ENCODE assay signal across 8 cellular contexts in the genomic region with DNA sequence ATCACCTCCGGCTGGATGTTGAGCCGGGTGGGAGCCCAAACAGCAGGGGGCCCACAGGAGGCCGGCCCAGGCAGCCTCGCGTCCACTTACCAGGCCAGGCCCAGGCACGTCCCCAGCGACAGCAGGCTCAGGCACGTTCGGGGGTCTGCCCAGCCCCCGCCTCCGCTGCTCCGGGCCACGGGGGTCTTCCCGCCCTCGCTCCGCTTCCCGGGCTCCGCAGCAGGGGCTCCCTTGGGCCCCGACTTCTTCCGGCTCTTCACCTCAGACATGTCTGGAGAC. TPM values are rescaled to one million over a fixed set of nuclear protein-coding genes. Genes with fewer than 3 reads are reported as not detected.
DNase-seq lines count a peak whose midpoint lies in the region; ATAC-seq and TF ChIP-seq lines count a peak whose summit lies in the region.

No MANE protein-coding gene starts in this region.

- TF ChIP-seq CTCF in C4-2B (conservative IDR thresholded peaks at IDR 0.05) (peak; percentile 13; the same call in 1 of the 2 replicates), fibroblast of villous mesenchyme (IDR thresholded peaks at IDR 0.05; ENCODE audit: insufficient read depth, low read depth, low read length) (peak; percentile 15), progenitor cell of endocrine pancreas (IDR thresholded peaks at IDR 0.05; ENCODE audit: unreplicated experiment) (peak; percentile 43)

- H3K36me3 Mint-ChIP-seq in T-helper 2 cell treated with Interferon-gamma antibody and Interleukin-4, amounts not matched to agents 5 μg/mL and 100 μg/mL, for 36 hours (ENCODE audit: low read depth), result peaks cover 20% of the 10 kb centered on the region
- peaks cover 2% of the 10 kb centered on the region for H3K36me3 Mint-ChIP-seq in progenitor cell of endocrine pancreas (ENCODE audit: insufficient read depth)

- H3K9me3 Mint-ChIP-seq in T-helper 2 cell treated with Interferon-gamma antibody and Interleukin-4, amounts not matched to agents 5 μg/mL and 100 μg/mL, for 36 hours, result no peaks in the 10 kb centered on the region
- H3K9me3 Mint-ChIP-seq in progenitor cell of endocrine pancreas (ENCODE audit: low read depth), result no peaks in the 10 kb centered on the region

- peak overlapping the region; percentile 94 for H3K4me3 Mint-ChIP-seq in T-helper 2 cell treated with Interferon-gamma antibody and Interleukin-4, amounts not matched to agents 5 μg/mL and 100 μg/mL, for 36 hours
- peak overlapping the region; percentile 95 for H3K4me3 Mint-ChIP-seq in progenitor cell of endocrine pancreas (ENCODE audit: low read depth)

- no peak for DNase-seq in T-helper 2 cell treated with Interferon-gamma antibody and Interleukin-4, amounts not matched to agents 5 μg/mL and 100 μg/mL, for 36 hours (ENCODE audit: low spot score)
- DNase-seq in fibroblast of villous mesenchyme (ENCODE audit: low read depth) (no peak), progenitor cell of endocrine pancreas (ENCODE audit: low spot score, unreplicated experiment) (peak; percentile 52), EL (no peak), HuH-7.5 (ENCODE audit: low spot score) (no peak)

- peak overlapping the region; percentile 90 for H3K4me3 ChIP-seq in fibroblast of villous mesenchyme (ENCODE audit: low read depth, low read length)

- peak overlapping the region; percentile 97 for H3K27ac Mint-ChIP-seq in T-helper 2 cell treated with Interferon-gamma antibody and Interleukin-4, amounts not matched to agents 5 μg/mL and 100 μg/mL, for 36 hours
- H3K27ac Mint-ChIP-seq in progenitor cell of endocrine pancreas, result peak overlapping the region; percentile 96

- H3K27me3 Mint-ChIP-seq in T-helper 2 cell treated with Interferon-gamma antibody and Interleukin-4, amounts not matched to agents 5 μg/mL and 100 μg/mL, for 36 hours (ENCODE audit: low read depth), result no peaks in the 10 kb centered on the region
- no peaks in the 10 kb centered on the region for H3K27me3 Mint-ChIP-seq in progenitor cell of endocrine pancreas

- peak; percentile 29 for ATAC-seq in GM18909 (IDR thresholded peaks at IDR 0.05; ENCODE audit: poor library complexity, unreplicated experiment)
- peak; percentile 20 for ATAC-seq in HG03097 (IDR thresholded peaks at IDR 0.05; ENCODE audit: low FRiP score, unreplicated experiment)

- H3K4me1 Mint-ChIP-seq in T-helper 2 cell treated with Interferon-gamma antibody and Interleukin-4, amounts not matched to agents 5 μg/mL and 100 μg/mL, for 36 hours (ENCODE audit: low read depth), result peaks cover 31% of the 10 kb centered on the region
- peaks cover 9% of the 10 kb centered on the region for H3K4me1 Mint-ChIP-seq in progenitor cell of endocrine pancreas (ENCODE audit: low read depth)

- H3K27ac ChIP-seq in C4-2B, result peak overlapping the region; percentile 69

RNA-seq across cellular contexts. Expression of a gene that starts 0.2 kb away (rescaled TPM):
- total RNA-seq in fibroblast of villous mesenchyme (61.5 and 90.7 TPM in 2 replicates), progenitor cell of endocrine pancreas (10.8 and 11.4 TPM in 2 replicates)

RNA-seq across cellular contexts. Expression of a gene that starts 0.7 kb away (rescaled TPM):
- 17.7 and 40.2 TPM in 2 replicates for total RNA-seq in fibroblast of villous mesenchyme
- total RNA-seq in progenitor cell of endocrine pancreas, result 26.3 and 30.9 TPM in 2 replicates

RNA-seq across cellular contexts. Expression of a gene that starts 50.9 kb away (rescaled TPM):
- 620 and 668 TPM in 2 replicates for total RNA-seq in fibroblast of villous mesenchyme
- 530 and 561 TPM in 2 replicates for total RNA-seq in progenitor cell of endocrine pancreas
